21 cellular contexts compared by ENCODE assay signal in genomic region chr15:100120111-100120510, GRCh38.
"Had no signal": no experiment of that assay in that cellular context is flagged by ENCODE, and none has a peak within 500 bp of the region (broad histone marks: within the 10 kb centered on the region; RNA-seq: fewer than 3 reads in every experiment).

No MANE protein-coding gene starts in this region.

- H3K27ac Mint-ChIP-seq: activated CD8-positive, alpha-beta T cell treated with anti-CD3 and anti-CD28 coated beads, Interleukin-2, amount 10 ng/mL, durations not matched to agents 7 days and 5 days; activated naive CD4-positive, alpha-beta T cell treated with anti-CD3 and anti-CD28 coated beads, Interleukin-2, amount 50 U/mL, for 24 hours; T-helper 1 cell treated with Interleukin-12 subunit alpha and Interleukin-12 subunit beta and Interleukin-4 antibody, amounts not matched to agents 30 μg/mL and 1 μg/mL, for 36 hours had no signal

- H3K9ac ChIP-seq: KMS-11, SK-N-SH had no signal

- H3K4me2 ChIP-seq: KMS-11, PC-9, SK-N-SH had no signal

- H3K27me3 ChIP-seq: breast epithelium, SJCRH30 had no signal

- DNase-seq: activated CD4-positive, alpha-beta T cell treated with anti-CD3 and anti-CD28 coated beads for 4 hours; activated CD4-positive, alpha-beta T cell treated with anti-CD3 and anti-CD28 coated beads, Interleukin-2, amount 50 U/mL, for 4 hours; activated CD8-positive, alpha-beta memory T cell treated with anti-CD3 and anti-CD28 coated beads, Interleukin-2, amount 50 U/mL, for 48 hours; activated CD8-positive, alpha-beta T cell treated with anti-CD3 and anti-CD28 coated beads, Interleukin-2, amount 10 ng/mL, durations not matched to agents 7 days and 5 days; activated T-cell treated with anti-CD3 and anti-CD28 coated beads, Interleukin-2, amount 50 U/mL, for 1 hour; central memory CD4-positive, alpha-beta T cell; NCI-H1105 treated with DMSO at 0.1 percent for 48 hours; NCI-H1436 treated with DMSO at 0.1 percent for 48 hours; NCI-H187; NCI-H2081; NCI-H510A treated with DMSO at 0.1 percent for 48 hours; NCI-H69; NK-92 treated with Interleukin-12 subunit alpha and Interleukin-12 subunit beta, amount 100 ng/mL, for 24 hours; PC-9; SJCRH30; SK-N-SH had no signal

- H3K4me1 Mint-ChIP-seq: activated naive CD4-positive, alpha-beta T cell treated with anti-CD3 and anti-CD28 coated beads, Interleukin-2, amount 50 U/mL, for 24 hours had no signal

- H2AFZ ChIP-seq: PC-9 had no signal

- H3K36me3 ChIP-seq: breast epithelium, SJCRH30 had no signal

- H3K27me3 Mint-ChIP-seq: activated naive CD4-positive, alpha-beta T cell treated with anti-CD3 and anti-CD28 coated beads, Interleukin-2, amount 50 U/mL, for 24 hours had no signal

- H3K4me1 ChIP-seq: breast epithelium had no signal

- H3K9me3 ChIP-seq: SK-N-SH had no signal

- ATAC-seq: activated CD4-positive, CD25-positive, alpha-beta regulatory T cell treated with anti-CD3 and anti-CD28 coated beads, Interleukin-2, amount 50 U/mL, for 24 hours; activated CD8-positive, alpha-beta T cell treated with anti-CD3 and anti-CD28 coated beads, Interleukin-2, amount 10 ng/mL, durations not matched to agents 7 days and 5 days had no signal

- H3K4me3 ChIP-seq: breast epithelium, PC-9, SJCRH30 had no signal

- H3K27ac ChIP-seq: breast epithelium, KMS-11, PC-9, SJCRH30 had no signal

- H3K9me2 ChIP-seq: SK-N-SH had no signal

- H3K4me3 Mint-ChIP-seq: activated CD8-positive, alpha-beta T cell treated with anti-CD3 and anti-CD28 coated beads, Interleukin-2, amount 10 ng/mL, durations not matched to agents 7 days and 5 days; activated naive CD4-positive, alpha-beta T cell treated with anti-CD3 and anti-CD28 coated beads, Interleukin-2, amount 50 U/mL, for 24 hours; T-helper 1 cell treated with Interleukin-12 subunit alpha and Interleukin-12 subunit beta and Interleukin-4 antibody, amounts not matched to agents 30 μg/mL and 1 μg/mL, for 36 hours had no signal
